In the genomic region with DNA sequence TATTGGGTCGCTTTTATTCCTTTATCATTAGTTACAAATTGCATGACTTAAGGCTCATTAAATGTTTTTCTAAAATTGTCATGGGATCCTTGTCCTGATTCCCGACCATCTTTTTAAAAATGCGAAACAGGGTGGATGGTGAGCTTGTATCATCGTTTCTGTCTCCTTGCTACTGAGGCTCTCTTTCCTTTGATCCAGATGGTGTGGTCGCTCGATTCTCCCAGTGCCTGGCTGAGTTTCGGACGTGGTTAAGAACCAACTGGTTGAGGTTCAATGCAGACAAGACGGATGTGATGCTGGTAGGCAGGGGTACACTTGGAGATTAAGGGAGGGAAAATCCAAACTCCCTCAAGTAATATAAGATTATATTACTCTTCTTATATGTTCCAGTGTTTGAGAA, we compare ENCODE assay signal across 8 cellular contexts. TPM values are rescaled to one million over a fixed set of nuclear protein-coding genes. Genes with fewer than 3 reads are reported as not detected.
DNase-seq lines count a peak whose midpoint lies in the region; ATAC-seq and TF ChIP-seq lines count a peak whose summit lies in the region.

No MANE protein-coding gene starts in this region.

- peaks cover 75% of the 10 kb centered on the region for H3K79me2 ChIP-seq in osteoblast (ENCODE audit: insufficient read depth, low read length)

- DNase-seq in activated T-cell treated with anti-CD3 and anti-CD28 coated beads, Interleukin-2, amount 50 U/mL, for 4 hours, result no peak
- no peak for DNase-seq in activated T-cell treated with anti-CD3 and anti-CD28 coated beads, Interleukin-2, amount 50 U/mL, for 48 hours
- DNase-seq in RWPE1 (ENCODE audit: low spot score) (no peak), epithelial cell of esophagus (ENCODE audit: low read depth) (no peak), osteoblast (ENCODE audit: insufficient read length, low spot score, missing footprints) (no peak), NCI-H2196 (lab: John Stamatoyannopoulos, UW; ENCODE audit: unreplicated experiment) (no peak)

- TF ChIP-seq CTCF in RWPE1 (conservative IDR thresholded peaks at IDR 0.05; ENCODE audit: low read depth) (no peak), epithelial cell of esophagus (IDR thresholded peaks at IDR 0.05; ENCODE audit: insufficient read depth, low read depth, low read length, missing control alignments) (no peak), osteoblast (IDR thresholded peaks at IDR 0.05; ENCODE audit: extremely low read depth, low read depth, low read length) (no peak)

- H3K9me3 Mint-ChIP-seq in activated T-cell treated with anti-CD3 and anti-CD28 coated beads, Interleukin-2, amount 50 U/mL, for 4 hours, result no peaks in the 10 kb centered on the region

- POLR2A ChIA-PET in RWPE1 (lab: Yijun Ruan, JAX; ENCODE audit: low non-redundant PET), result no interaction called here

- peaks cover 48% of the 10 kb centered on the region for H3K4me1 Mint-ChIP-seq in activated T-cell treated with anti-CD3 and anti-CD28 coated beads, Interleukin-2, amount 50 U/mL, for 4 hours (ENCODE audit: low read depth)

- H3K36me3 ChIP-seq in osteoblast (ENCODE audit: insufficient read depth, low read length), result peaks cover 4% of the 10 kb centered on the region

- H3K4me2 ChIP-seq in osteoblast (ENCODE audit: insufficient read depth, low read length), result peak overlapping the region; percentile 92

- H4K20me1 ChIP-seq in osteoblast (ENCODE audit: insufficient read depth, low read length), result peaks cover 6% of the 10 kb centered on the region

- H3K4me1 ChIP-seq in osteoblast (ENCODE audit: insufficient read depth, low read length), result peaks cover 27% of the 10 kb centered on the region

- H3K4me3 ChIP-seq in epithelial cell of esophagus (ENCODE audit: low read length) (peak overlapping the region; percentile 84), osteoblast (ENCODE audit: insufficient read depth, low read length) (peak overlapping the region; percentile 96)

- no peaks in the 10 kb centered on the region for H3K27me3 Mint-ChIP-seq in activated T-cell treated with anti-CD3 and anti-CD28 coated beads, Interleukin-2, amount 50 U/mL, for 4 hours (ENCODE audit: low read depth)

- no peaks in the 10 kb centered on the region for H3K27me3 ChIP-seq in osteoblast (ENCODE audit: insufficient read depth, low read length)

- H3K36me3 Mint-ChIP-seq in activated T-cell treated with anti-CD3 and anti-CD28 coated beads, Interleukin-2, amount 50 U/mL, for 4 hours (ENCODE audit: insufficient read depth), result peaks cover under 1% of the 10 kb centered on the region

- CTCF ChIA-PET in RWPE1 (lab: Yijun Ruan, JAX), result interaction anchor here (0.6 to 0.7 kb wide), 2 partner anchors 152 to 490 kb away, joined by 3 read pairs; no protein-coding TSS in a partner anchor

- peak overlapping the region; percentile 96 for H3K27ac ChIP-seq in RWPE1
- H3K27ac ChIP-seq in osteoblast (ENCODE audit: low read depth, low read length), result peak overlapping the region; percentile 99

- ATAC-seq in activated T-cell treated with anti-CD3 and anti-CD28 coated beads, Interleukin-2, amount 50 U/mL, for 4 hours, result no peak
- ATAC-seq in HG03135 (IDR thresholded peaks at IDR 0.05; ENCODE audit: unreplicated experiment), result no peak
- no peak for ATAC-seq in GM18870 (IDR thresholded peaks at IDR 0.05; ENCODE audit: unreplicated experiment)

- peak overlapping the region; percentile 69 for H2AFZ ChIP-seq in osteoblast (ENCODE audit: low read length)

- peak overlapping the region; percentile 95 for H3K4me3 Mint-ChIP-seq in activated T-cell treated with anti-CD3 and anti-CD28 coated beads, Interleukin-2, amount 50 U/mL, for 4 hours

- no peaks in the 10 kb centered on the region for H3K9me3 ChIP-seq in osteoblast (ENCODE audit: low read depth, low read length)

RNA-seq across cellular contexts. Expression of a gene that starts 1.2 kb away (rescaled TPM):
- 10 to 100 TPM; 60.5 to 70.1 (median 64.2) TPM for total RNA-seq in activated T-cell treated with anti-CD3 and anti-CD28 coated beads, Interleukin-2, amount 50 U/mL, for 4 hours
- total RNA-seq in osteoblast, result 53.2 and 58.0 TPM in 2 replicates

RNA-seq across cellular contexts. Expression of a gene that starts 1.3 kb away (rescaled TPM):
- 1 to 10 TPM; 1.2 to 2.6 (median 1.3) TPM for total RNA-seq in activated T-cell treated with anti-CD3 and anti-CD28 coated beads, Interleukin-2, amount 50 U/mL, for 4 hours
- 12.7 and 15.0 TPM in 2 replicates for total RNA-seq in osteoblast
